Comparison of ENCODE assay signal across 1 cellular context in the genomic region with DNA sequence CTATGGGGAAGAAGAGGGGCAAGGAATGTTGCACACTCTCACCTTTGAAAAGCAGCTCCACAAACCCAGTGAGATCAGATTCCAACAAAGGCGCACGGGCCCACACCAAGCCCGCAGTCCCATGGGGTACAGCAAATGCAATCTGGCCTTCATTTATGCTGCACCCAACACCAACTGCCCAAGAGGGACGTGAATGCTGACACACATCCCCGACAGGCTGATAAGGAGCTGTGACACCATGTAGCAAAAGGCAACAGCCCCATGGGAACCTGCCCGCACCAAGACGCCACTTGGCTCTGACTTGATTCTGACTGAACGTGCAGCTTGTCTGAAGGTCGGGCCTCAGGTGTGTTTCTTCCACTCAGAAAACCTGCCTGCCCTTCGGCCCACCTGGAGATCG.
TF ChIP-seq lines count a peak whose summit lies in the region.

No MANE protein-coding gene starts in this region.

TF ChIP-seq in HepG2, 621 proteins besides CTCF, POLR2A, EP300 and RAD21:
- TF ChIP-seq FOXM1 (CRISPR knock-in tag; IDR thresholded peaks at IDR 0.05): no peak
- TF ChIP-seq POLR2AphosphoS5 (IDR thresholded peaks at IDR 0.05; ENCODE audit: low read depth, low read length): no peak
- peak; percentile 35 for TF ChIP-seq RBM22 (optimal IDR thresholded peaks at IDR 0.05; ENCODE audit: low read length)
- TF ChIP-seq, protein P1, sequence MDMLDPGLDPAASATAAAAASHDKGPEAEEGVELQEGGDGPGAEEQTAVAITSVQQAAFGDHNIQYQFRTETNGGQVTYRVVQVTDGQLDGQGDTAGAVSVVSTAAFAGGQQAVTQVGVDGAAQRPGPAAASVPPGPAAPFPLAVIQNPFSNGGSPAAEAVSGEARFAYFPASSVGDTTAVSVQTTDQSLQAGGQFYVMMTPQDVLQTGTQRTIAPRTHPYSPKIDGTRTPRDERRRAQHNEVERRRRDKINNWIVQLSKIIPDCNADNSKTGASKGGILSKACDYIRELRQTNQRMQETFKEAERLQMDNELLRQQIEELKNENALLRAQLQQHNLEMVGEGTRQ (IDR thresholded peaks at IDR 0.05; ENCODE audit: low read depth, low read length): no peak
- TF ChIP-seq, protein P1 (CRISPR knock-in tag; IDR thresholded peaks at IDR 0.05; ENCODE audit: borderline replicate concordance): no peak
- TF ChIP-seq HDAC1 (CRISPR knock-in tag; IDR thresholded peaks at IDR 0.05): no peak
- TF ChIP-seq ZNF12 (CRISPR knock-in tag; IDR thresholded peaks at IDR 0.05): no peak
